In the genomic region with DNA sequence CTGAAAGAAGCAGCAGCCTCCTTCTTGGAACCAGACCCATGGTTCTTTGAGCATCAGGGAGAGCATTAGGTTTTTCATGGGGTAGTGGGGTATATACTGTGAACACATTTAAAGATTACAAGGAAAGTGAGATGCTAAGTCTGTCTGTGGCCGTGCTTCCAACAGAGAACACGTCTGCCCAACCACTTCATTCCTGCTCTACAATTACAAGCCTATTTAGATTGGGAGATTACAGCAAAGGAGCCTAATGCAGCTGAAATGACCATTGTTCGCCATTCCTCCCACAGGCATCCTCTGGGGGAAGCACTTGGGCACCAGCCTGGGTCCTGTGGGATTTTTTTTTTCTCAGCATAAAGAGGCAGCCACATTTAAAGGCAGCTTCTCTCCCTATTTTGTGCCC, we compare ENCODE assay signal across 17 cellular contexts.
A peak's percentile ranks its signal among the peaks of the same experiment; 100 is the strongest.
DNase-seq lines count a peak whose midpoint lies in the region; TF ChIP-seq lines count a peak whose summit lies in the region.
"Had no signal": no experiment of that assay in that cellular context is flagged by ENCODE, and none has a peak within 500 bp of the region (broad histone marks: within the 10 kb centered on the region; RNA-seq: fewer than 3 reads in every experiment).

No MANE protein-coding gene starts in this region.

- no peaks in the 10 kb centered on the region for H3K9me3 ChIP-seq in A673 (ENCODE audit: low read depth, low read length, poor library complexity, severe bottlenecking)
- peaks cover 3% of the 10 kb centered on the region for H3K9me3 ChIP-seq in SJCRH30 (replicated peaks)
- peaks cover 34% of the 10 kb centered on the region for H3K9me3 ChIP-seq in endodermal cell (ENCODE audit: control insufficient read depth, low read length)
- H3K9me3 ChIP-seq: BE2C had no signal

- intact Hi-C loops in A673 (cut with micrococcal nuclease; ENCODE audit: unreplicated experiment) = loop anchor here (1.0 to 2.0 kb wide), 5 partner anchors 40 to 466 kb away; no protein-coding TSS in a partner anchor

- H3K4me1 Mint-ChIP-seq in endodermal cell (peaks cover 30% of the 10 kb centered on the region), osteocyte (ENCODE audit: unreplicated experiment) (no peaks in the 10 kb centered on the region)
- H3K4me1 Mint-ChIP-seq: CD8-positive, alpha-beta memory T cell had no signal

- POLR2A ChIA-PET in A673 (lab: Charles Lee; ENCODE audit: low non-redundant PET) = interaction anchor here (0.9 kb wide), 1 partner anchor 195 kb away, joined by 3 read pairs; no protein-coding TSS in a partner anchor

- 20 to 54% methylated on average over 1 to 3 of the region's 3 CpGs for WGBS in endodermal cell (ENCODE audit: insufficient coverage in 1 of 2, insufficient read length in 1 of 2), 2 experiments
- no CpG with 5 or more reads among the region's 3 CpGs for WGBS in mesendoderm (ENCODE audit: extremely low coverage, insufficient coverage, low lambda C conversion rate)

- H3K27ac ChIP-seq in A673 (ENCODE audit: low read depth, low read length, poor library complexity, severe bottlenecking) (peak overlapping the region; percentile 94), SJCRH30 (peak overlapping the region; percentile 71), endodermal cell (ENCODE audit: low read depth, low read length) (no peak overlapping the region), mesendoderm (ENCODE audit: low read depth, low read length) (no peak overlapping the region)

- H3K4me3 Mint-ChIP-seq in endodermal cell (no peak overlapping the region), osteocyte (ENCODE audit: unreplicated experiment) (no peak overlapping the region)
- H3K4me3 Mint-ChIP-seq: CD4-positive, CD25-positive, alpha-beta regulatory T cell; CD8-positive, alpha-beta memory T cell; H9 had no signal

- no peak overlapping the region for H3K18ac ChIP-seq in mesendoderm (ENCODE audit: low read length)

- H3K23ac ChIP-seq in mesendoderm (ENCODE audit: low read length) = no peak overlapping the region

- DNase-seq in A673 (ENCODE audit: low spot score) (peak; percentile 88), SJCRH30 (peak; percentile 31 to 68), endodermal cell (no peak), mesendoderm (peak; percentile 68), osteocyte (ENCODE audit: extremely low spot score, unreplicated experiment) (no peak), NCI-H146 treated with DMSO at 0.1 percent for 48 hours (lab: John Stamatoyannopoulos, UW; ENCODE audit: unreplicated experiment) (no peak), HPDE6-E6E7 (ENCODE audit: extremely low spot score) (no peak)
- DNase-seq in stimulated activated CD4-positive, alpha-beta T cell treated with anti-CD3 and anti-CD28 coated beads, Interleukin-12 subunit alpha, Interleukin-12 subunit beta, amount 100 ng/mL, for 4 hours = no peak
- DNase-seq: ACHN; BE2C; C1 segment of cervical spinal cord; CD4-positive, CD25-positive, alpha-beta regulatory T cell; CD8-positive, alpha-beta memory T cell; COR-L47; GDM1; GOT3; H9 had no signal

- peaks cover 3% of the 10 kb centered on the region for H3K9me3 Mint-ChIP-seq in endodermal cell
- no peaks in the 10 kb centered on the region for H3K9me3 Mint-ChIP-seq in osteocyte (ENCODE audit: unreplicated experiment)
- H3K9me3 Mint-ChIP-seq: H9 had no signal

- no peak overlapping the region for H2BK15ac ChIP-seq in mesendoderm (replicated peaks; ENCODE audit: low read depth)

- H3K27me3 ChIP-seq in A673 (replicated peaks; ENCODE audit: insufficient read depth, low read depth, low read length, poor library complexity) (no peaks in the 10 kb centered on the region), SJCRH30 (no peaks in the 10 kb centered on the region), endodermal cell (ENCODE audit: control insufficient read depth, insufficient read depth, low read length, poor library complexity, severe bottlenecking) (no peaks in the 10 kb centered on the region), mesendoderm (ENCODE audit: insufficient read depth, low read length, poor library complexity) (no peaks in the 10 kb centered on the region)
- H3K27me3 ChIP-seq: BE2C had no signal

- H3K4me2 ChIP-seq in mesendoderm (ENCODE audit: low read length) = no peak overlapping the region

- H3K4ac ChIP-seq in mesendoderm (ENCODE audit: low read depth, low read length) = no peak overlapping the region

- H3K27ac Mint-ChIP-seq in endodermal cell (no peak overlapping the region), osteocyte (ENCODE audit: unreplicated experiment) (no peak overlapping the region)
- H3K27ac Mint-ChIP-seq: CD4-positive, CD25-positive, alpha-beta regulatory T cell; CD8-positive, alpha-beta memory T cell; H9 had no signal

- no peak overlapping the region for H4K5ac ChIP-seq in mesendoderm (ENCODE audit: low read length)

- H3K4me1 ChIP-seq in A673 (ENCODE audit: insufficient read depth, low read length, poor library complexity, severe bottlenecking) = peaks cover 38% of the 10 kb centered on the region
- peaks cover 17% of the 10 kb centered on the region for H3K4me1 ChIP-seq in SJCRH30
- no peaks in the 10 kb centered on the region for H3K4me1 ChIP-seq in endodermal cell (ENCODE audit: control insufficient read depth, insufficient read depth, low read length)
- H3K4me1 ChIP-seq in mesendoderm (ENCODE audit: control insufficient read depth, low read depth, low read length) = peaks cover 12% of the 10 kb centered on the region
- H3K4me1 ChIP-seq: BE2C had no signal

- peak overlapping the region; percentile 28 for H3K56ac ChIP-seq in mesendoderm (ENCODE audit: low read length)

- H3K27me3 Mint-ChIP-seq in endodermal cell (ENCODE audit: insufficient read depth) = peaks cover 16% of the 10 kb centered on the region
- H3K27me3 Mint-ChIP-seq in osteocyte (ENCODE audit: unreplicated experiment) = no peaks in the 10 kb centered on the region
- H3K27me3 Mint-ChIP-seq: CD4-positive, CD25-positive, alpha-beta regulatory T cell; CD8-positive, alpha-beta memory T cell had no signal

- H3K36me3 ChIP-seq in A673 (ENCODE audit: insufficient read depth, low read length, poor library complexity, severe bottlenecking) (no peaks in the 10 kb centered on the region), SJCRH30 (no peaks in the 10 kb centered on the region), endodermal cell (ENCODE audit: control insufficient read depth, insufficient read depth, low read length) (no peaks in the 10 kb centered on the region), mesendoderm (ENCODE audit: control insufficient read depth, insufficient read depth, low read length) (no peaks in the 10 kb centered on the region)
- H3K36me3 ChIP-seq: BE2C had no signal

- CTCF ChIA-PET in A673 (lab: Charles Lee) = interaction anchor here (0.6 kb wide), 2 partner anchors 61 to 387 kb away, joined by 3 read pairs; no protein-coding TSS in a partner anchor

- H4K8ac ChIP-seq in mesendoderm (ENCODE audit: low read depth, low read length) = no peak overlapping the region

- H2BK5ac ChIP-seq in mesendoderm (ENCODE audit: low read length) = no peak overlapping the region

- no peak overlapping the region for H3K4me3 ChIP-seq in A673 (ENCODE audit: low read depth, low read length, poor library complexity, severe bottlenecking)
- no peak overlapping the region for H3K4me3 ChIP-seq in SJCRH30
- no peak overlapping the region for H3K4me3 ChIP-seq in endodermal cell (ENCODE audit: low read length)
- no peak overlapping the region for H3K4me3 ChIP-seq in mesendoderm (ENCODE audit: low read length)

- TSS peak; percentile 97 for BruUV-seq in A673 (replicated peaks; lab: Mats Ljungman, UMichigan)

- no peaks in the 10 kb centered on the region for H3K79me1 ChIP-seq in mesendoderm (ENCODE audit: low read length)

- no peak overlapping the region for H2BK120ac ChIP-seq in mesendoderm (ENCODE audit: low read depth, low read length)

- TF ChIP-seq CTCF in A673 (conservative IDR thresholded peaks at IDR 0.05; ENCODE audit: low read depth, low read length) (0 out of 2 replicates have a peak, but pooled peaks have one; percentile 16), endodermal cell (conservative IDR thresholded peaks at IDR 0.05) (peak; percentile 33), osteocyte (IDR thresholded peaks at IDR 0.05) (no peak)

- no peaks in the 10 kb centered on the region for H3K79me2 ChIP-seq in mesendoderm (ENCODE audit: control insufficient read depth, insufficient read depth, low read length)

- no peak overlapping the region for H3K9ac ChIP-seq in endodermal cell (ENCODE audit: extremely low read depth, low read length, poor library complexity, severe bottlenecking)
- no peak overlapping the region for H3K9ac ChIP-seq in mesendoderm (ENCODE audit: low read length)

- H3K36me3 Mint-ChIP-seq in endodermal cell (ENCODE audit: low read depth) = no peaks in the 10 kb centered on the region
- H3K36me3 Mint-ChIP-seq in osteocyte (ENCODE audit: unreplicated experiment) = no peaks in the 10 kb centered on the region
- H3K36me3 Mint-ChIP-seq: CD4-positive, CD25-positive, alpha-beta regulatory T cell; CD8-positive, alpha-beta memory T cell had no signal

- no peak overlapping the region for H2AK5ac ChIP-seq in mesendoderm (ENCODE audit: low read length)

Comparison
In these comparisons a context has a peak if more than half of its experiments do, and no peak if none do; other contexts are left out.
1. DNase-seq: peak in A673 (single experiment), SJCRH30 (2 of 2) and mesendoderm (single experiment); none in endodermal cell (single experiment), osteocyte (single experiment), NCI-H146 treated with DMSO at 0.1 percent for 48 hours (single experiment), stimulated activated CD4-positive, alpha-beta T cell treated with anti-CD3 and anti-CD28 coated beads, Interleukin-12 subunit alpha, Interleukin-12 subunit beta, amount 100 ng/mL, for 4 hours (single experiment) and HPDE6-E6E7 (single experiment).
2. H3K27ac ChIP-seq: peak in A673 (single experiment) and SJCRH30 (single experiment); none in endodermal cell (single experiment) and mesendoderm (single experiment).